In the genomic region with DNA sequence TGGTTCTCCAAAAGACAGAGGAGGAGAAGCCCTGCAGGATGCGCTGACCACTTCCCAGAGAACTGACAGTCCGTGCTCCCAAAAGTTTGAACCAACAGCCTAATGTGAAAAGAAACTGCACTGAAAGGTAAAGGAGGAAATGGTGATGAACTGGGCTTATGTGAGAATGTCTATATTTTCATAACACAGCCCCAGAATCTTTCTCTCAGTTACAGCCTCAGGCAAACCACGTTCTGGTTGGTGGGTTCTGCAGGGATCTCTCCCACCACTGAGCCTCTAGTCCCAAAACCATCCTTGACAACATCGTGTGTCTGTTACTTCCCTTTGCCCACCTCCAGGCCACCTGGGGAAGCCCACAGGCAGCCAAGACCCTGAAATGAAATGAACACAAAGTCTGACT, we compare ENCODE assay signal across 9 cellular contexts. TPM values are rescaled to one million over a fixed set of nuclear protein-coding genes. Genes with fewer than 3 reads are reported as not detected.
DNase-seq lines count a peak whose midpoint lies in the region; ATAC-seq, FAIRE-seq and TF ChIP-seq lines count a peak whose summit lies in the region.
"Had no signal": no experiment of that assay in that cellular context is flagged by ENCODE, and none has a peak within 500 bp of the region (broad histone marks: within the 10 kb centered on the region; RNA-seq: fewer than 3 reads in every experiment).

No MANE protein-coding gene starts in this region.

- peak; percentile 95 for FAIRE-seq in GM12892 (lab: Jason Lieb, UNC)

- no peak for TF ChIP-seq EP300 in sigmoid colon (IDR thresholded peaks at IDR 0.05)

- TF ChIP-seq CTCF in VCaP (conservative IDR thresholded peaks at IDR 0.05) (no peak), sigmoid colon (IDR thresholded peaks at IDR 0.05) (no peak)

- H3K4me1 ChIP-seq in sigmoid colon: peaks cover 0 to 62% (median 54%) of the 10 kb centered on the region in 4 donors

- H3K27me3 ChIP-seq in sigmoid colon: no peaks in the 10 kb centered on the region

- DNase-seq in GM12892 (ENCODE audit: insufficient read length): no peak
- DNase-seq in sigmoid colon: no peak
- no peak for DNase-seq in T-helper 1 cell
- DNase-seq in NAMALWA (ENCODE audit: low spot score): no peak
- no peak for DNase-seq in HT-29 (ENCODE audit: low spot score)
- no peak for DNase-seq in UCSD-AML1 (lab: John Stamatoyannopoulos, UW; ENCODE audit: unreplicated experiment)
- DNase-seq: NCI-H2029 had no signal

- peaks cover 11 to 63% (median 38%) of the 10 kb centered on the region in 4 donors for H3K36me3 ChIP-seq in sigmoid colon

- TF ChIP-seq POLR2A in GM12892 (IDR thresholded peaks at IDR 0.05; ENCODE audit: low read depth, low read length) (no peak), sigmoid colon (IDR thresholded peaks at IDR 0.05) (no peak)

- 70 to 85% methylated on average over 4 of the region's 4 CpGs for WGBS in sigmoid colon, 2 donors

- intact Hi-C loops in sigmoid colon (cut with DNase I): no loop called here

- no peaks in the 10 kb centered on the region for H3K9me3 ChIP-seq in sigmoid colon

- H3K27ac ChIP-seq in VCaP: peak overlapping the region; percentile 90
- H3K27ac ChIP-seq in sigmoid colon: peak overlapping the region in 3 of 4 donors; percentile 64 to 95 (median 66)

- ATAC-seq in GM21737 (IDR thresholded peaks at IDR 0.05; ENCODE audit: unreplicated experiment): peak; percentile 38

- no peak overlapping the region for H3K4me3 ChIP-seq in sigmoid colon

RNA-seq across cellular contexts. Expression of gene SPARC, which starts 23.9 kb away (rescaled TPM):
- 24.0 TPM for polyA plus RNA-seq in GM12892 (2012; ENCODE audit: missing spikeins)
- 100 to 1,000 TPM; 168 to 821 (median 339) TPM for total RNA-seq in sigmoid colon
- 100 to 1,000 TPM in 1 of 3 donors, 10 to 100 TPM in 2; 47.6 to 272 (median 70.9) TPM for polyA plus RNA-seq in sigmoid colon
- total RNA-seq in HT-29 (2014; rRNA removed; shearing (Covaris generic)): not detected in 2 replicates

Comparison
In these comparisons a context has a peak if more than half of its experiments do, and no peak if none do; other contexts are left out.
1. RNA of gene SPARC, which starts 23.9 kb away (total RNA-seq): 168 to 821 TPM in sigmoid colon; not detected in HT-29; every median in the first group is over 100 times any median in the second.